8 cellular contexts compared by ENCODE assay signal in the genomic region with DNA sequence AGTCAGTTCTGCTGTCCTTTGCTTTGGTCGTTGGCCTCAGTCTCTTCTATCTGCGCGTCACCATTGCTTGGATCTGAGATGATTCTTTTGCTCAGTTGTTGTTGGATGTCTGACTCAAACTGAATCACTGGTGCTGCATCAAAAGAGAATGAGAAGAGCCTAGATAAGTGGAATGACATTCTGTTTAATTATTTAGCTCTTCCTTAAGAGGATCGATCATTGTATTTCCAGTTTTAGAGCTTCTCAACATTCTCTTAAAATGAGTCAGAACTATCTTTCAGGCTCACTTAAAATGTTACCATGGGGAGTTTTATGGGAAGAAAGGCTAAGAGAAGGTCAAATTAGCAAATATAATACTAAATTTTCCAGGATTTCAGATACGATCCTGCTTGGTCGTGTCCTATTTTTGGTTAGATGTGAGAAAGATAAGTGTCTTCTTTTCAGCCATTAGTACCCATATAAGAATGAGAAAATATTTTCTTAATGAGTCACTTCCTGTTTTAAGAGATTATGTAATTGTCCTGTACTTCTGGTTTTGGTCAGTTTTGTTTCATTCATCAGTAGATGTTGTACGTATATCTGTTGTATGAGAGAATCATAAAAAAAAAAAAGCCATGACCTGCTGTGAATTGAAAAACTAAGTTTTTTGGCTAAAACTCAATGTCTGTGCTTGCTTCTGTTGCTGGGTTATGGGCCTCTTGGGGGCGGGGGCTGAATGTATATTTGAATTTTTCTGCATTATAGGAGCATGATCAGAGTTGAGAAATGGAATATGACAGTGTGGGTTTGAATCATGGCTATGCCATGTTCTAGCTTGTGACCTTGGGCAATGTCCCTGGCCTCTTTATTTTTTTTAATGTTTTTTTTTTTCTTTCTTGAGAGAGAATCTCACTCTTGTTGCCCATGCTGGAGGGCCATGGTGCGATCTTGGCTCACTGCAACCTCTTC. TPM values are rescaled to one million over a fixed set of nuclear protein-coding genes. Genes with fewer than 3 reads are reported as not detected.
DNase-seq lines count a peak whose midpoint lies in the region; ATAC-seq, FAIRE-seq and TF ChIP-seq lines count a peak whose summit lies in the region.

No MANE protein-coding gene starts in this region.

- TF ChIP-seq POLR2A in right lobe of liver (IDR thresholded peaks at IDR 0.05) = no peak

- no peaks in the 10 kb centered on the region for H4K20me1 ChIP-seq in astrocyte (ENCODE audit: insufficient read depth, low read length)

- intact Hi-C loops in right lobe of liver (cut with DNase I) (no loop called here), aorta (cut with DNase I) (loop anchor here in 1 of 2 donors (10.0 kb wide), 1 partner anchor 77 kb away; the partner anchor contains the start of genes HYCC2 and NDUFB3)

- peak overlapping the region; percentile 3 for H3K4me3 ChIP-seq in astrocyte (ENCODE audit: insufficient read depth, low read depth, low read length)
- H3K4me3 ChIP-seq in right lobe of liver = no peak overlapping the region
- no peak overlapping the region for H3K4me3 ChIP-seq in aorta (ENCODE audit: low read length in 2 of 2)

- 53% methylated on average over 9 of the region's 9 CpGs for WGBS in right lobe of liver (ENCODE audit: insufficient coverage, low coverage, low lambda C conversion rate, missing lambda C conversion rate)
- WGBS in aorta, 2 donors = 51 to 52% methylated on average over 9 of the region's 9 CpGs

- H3K36me3 ChIP-seq in astrocyte (ENCODE audit: insufficient read depth, low read length) = peaks cover 20% of the 10 kb centered on the region
- H3K36me3 ChIP-seq in right lobe of liver = peaks cover 0 to 64% (median 36%) of the 10 kb centered on the region in 4 donors
- peaks cover 3 to 13% of the 10 kb centered on the region in 2 donors for H3K36me3 ChIP-seq in aorta (ENCODE audit: control insufficient read depth in 1 of 2, insufficient read depth in 2 of 2, low read length in 1 of 2)

- no peaks in the 10 kb centered on the region for H3K27me3 Mint-ChIP-seq in astrocyte (ENCODE audit: low read depth, unreplicated experiment)

- H2AFZ ChIP-seq in astrocyte (ENCODE audit: low read depth, low read length) = no peak overlapping the region

- H3K27ac ChIP-seq in astrocyte (ENCODE audit: low read depth, low read length) = peak overlapping the region; percentile 98
- H3K27ac ChIP-seq in right lobe of liver = peak overlapping the region; percentile 41 to 79 (median 47)
- peak overlapping the region; percentile 5 to 50 for H3K27ac ChIP-seq in aorta (ENCODE audit: low read depth in 1 of 2, low read length in 2 of 2)

- H3K36me3 Mint-ChIP-seq in astrocyte (ENCODE audit: low read depth, unreplicated experiment) = peaks cover 13% of the 10 kb centered on the region

- FAIRE-seq in astrocyte (lab: Jason Lieb, UNC) = peak; percentile 68

- H3K4me1 Mint-ChIP-seq in astrocyte (ENCODE audit: low read depth, unreplicated experiment) = peaks cover 40% of the 10 kb centered on the region

- H3K4me1 ChIP-seq in astrocyte (ENCODE audit: insufficient read depth, low read length) (peaks cover 48% of the 10 kb centered on the region), right lobe of liver (peaks cover 0 to 20% (median 10%) of the 10 kb centered on the region in 4 donors), aorta (ENCODE audit: control insufficient read depth in 1 of 2, insufficient read depth in 2 of 2, low read length in 2 of 2) (peaks cover 0 to 1% of the 10 kb centered on the region in 2 donors)

- peak overlapping the region; percentile 70 for H3K4me3 Mint-ChIP-seq in astrocyte (ENCODE audit: unreplicated experiment)

- H3K9ac ChIP-seq in astrocyte (ENCODE audit: low read length) = peak overlapping the region; percentile 79

- H3K4me2 ChIP-seq in astrocyte (ENCODE audit: low read length) = peak overlapping the region; percentile 61

- DNase-seq in GM04503 (ENCODE audit: low read depth) = peak; percentile 93
- DNase-seq in M059J (ENCODE audit: low read depth) = peak; percentile 84
- DNase-seq in astrocyte (ENCODE audit: low read depth) = peak; percentile 92
- DNase-seq in right lobe of liver = no peak
- DNase-seq in aorta = no peak
- DNase-seq in SHP77 (lab: John Stamatoyannopoulos, UW) = no peak
- no peak for DNase-seq in NCI-H1092 treated with DMSO at 0.1 percent for 48 hours (lab: John Stamatoyannopoulos, UW)

- H3K9me3 Mint-ChIP-seq in astrocyte (ENCODE audit: unreplicated experiment) = no peaks in the 10 kb centered on the region

- H3K9me3 ChIP-seq in astrocyte (ENCODE audit: insufficient read depth, low read depth, low read length) (no peaks in the 10 kb centered on the region), right lobe of liver (no peaks in the 10 kb centered on the region), aorta (ENCODE audit: control insufficient read depth, low read length) (no peaks in the 10 kb centered on the region)

- H3K27me3 ChIP-seq in astrocyte (ENCODE audit: insufficient read depth, low read length) (no peaks in the 10 kb centered on the region), right lobe of liver (no peaks in the 10 kb centered on the region), aorta (ENCODE audit: control insufficient read depth in 1 of 2, insufficient read depth in 2 of 2, low read length in 1 of 2) (no peaks in the 10 kb centered on the region)

- peak overlapping the region; percentile 99 for H3K27ac Mint-ChIP-seq in astrocyte (ENCODE audit: unreplicated experiment)

- ATAC-seq in GM21786 (IDR thresholded peaks at IDR 0.05; ENCODE audit: unreplicated experiment) (peak; percentile 90), right lobe of liver (peak; percentile 33 to 58 (median 48)), aorta (ENCODE audit: low FRiP score) (peak; percentile 60)

- H3K79me2 ChIP-seq in astrocyte (ENCODE audit: insufficient read depth, low read length) = peaks cover 14% of the 10 kb centered on the region

- TF ChIP-seq CTCF in astrocyte (IDR thresholded peaks at IDR 0.05; ENCODE audit: insufficient read depth, low read depth, low read length) (no peak), right lobe of liver (IDR thresholded peaks at IDR 0.05) (no peak)

RNA-seq across cellular contexts. Expression of gene CASP10, which starts 31.5 kb away (rescaled TPM):
- 6.4 and 7.9 TPM in 2 replicates for total RNA-seq in M059J (2014; rRNA removed; shearing (Covaris generic))
- 0.43 and 1.2 TPM in 2 replicates for total RNA-seq in astrocyte
- 1 to 10 TPM; 4.2 to 9.4 (median 8.4) TPM for total RNA-seq in right lobe of liver
- 10 to 100 TPM in 1 of 2 donors, 1 to 10 TPM in 1; 8.1 to 26.1 TPM for total RNA-seq in aorta
- polyA plus RNA-seq in aorta = 1 to 10 TPM; 1.1 to 3.4 TPM

RNA-seq across cellular contexts. Expression of gene CFLAR, which starts 35.4 kb away (rescaled TPM):
- total RNA-seq in M059J (2014; rRNA removed; shearing (Covaris generic)) = 22.2 and 27.0 TPM in 2 replicates
- total RNA-seq in astrocyte (34.9 and 47.5 TPM in 2 replicates), right lobe of liver (10 to 100 TPM; 50.2 to 85.4 (median 66.3) TPM), aorta (100 to 1,000 TPM; 154 to 244 TPM)
- polyA plus RNA-seq in aorta = 10 to 100 TPM; 30.4 to 63.5 TPM

Comparison
In these comparisons a context has a peak if more than half of its experiments do, and no peak if none do; other contexts are left out.
1. DNase-seq: peak in GM04503 (single experiment), M059J (single experiment) and astrocyte (single experiment); none in right lobe of liver (0 of 3), aorta (0 of 2), SHP77 (0 of 2) and NCI-H1092 treated with DMSO at 0.1 percent for 48 hours (single experiment).
2. H3K27ac ChIP-seq: peak in every context shown above with its lines; median percentile 98 in astrocyte; 47 in right lobe of liver; 28 in aorta.
3. Peak in every context shown above with its lines, with median percentiles within 50 percentile points of each other: ATAC-seq.